ENCODE assay signal across 17 cellular contexts in the genomic region with DNA sequence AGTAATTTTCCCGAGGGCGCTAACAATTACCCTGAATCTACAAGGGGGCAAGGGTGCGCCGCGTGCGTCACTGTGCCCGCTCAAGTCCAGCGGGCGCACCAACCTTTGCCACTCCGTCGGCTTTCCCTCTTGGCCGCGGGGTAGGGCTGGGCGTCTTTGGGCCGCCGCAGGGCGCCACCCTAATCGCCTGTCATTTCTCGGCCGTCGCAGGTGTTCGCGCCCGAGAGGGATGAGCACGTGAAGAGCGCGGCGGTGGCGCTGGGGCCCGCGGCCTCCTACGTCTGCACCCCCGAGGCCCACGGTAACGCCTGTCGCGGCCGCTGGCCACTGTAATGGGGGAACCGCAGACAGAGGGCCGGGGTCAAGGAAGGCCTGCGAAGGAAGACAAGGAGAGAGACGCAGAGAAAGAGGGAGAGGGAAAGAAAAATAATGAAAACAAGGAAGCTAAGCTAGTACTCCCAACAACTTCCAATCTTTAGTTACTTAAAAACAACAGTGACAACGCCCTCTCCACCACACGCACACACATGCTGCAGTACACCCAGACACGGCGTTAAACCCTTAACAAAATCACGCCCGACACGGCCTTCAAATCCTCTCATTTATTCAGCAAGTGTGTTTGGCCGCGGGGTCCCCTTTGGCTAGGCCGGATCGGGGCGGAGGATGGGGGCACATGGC. TPM values are rescaled to one million over a fixed set of nuclear protein-coding genes. Genes with fewer than 3 reads are reported as not detected.
DNase-seq lines count a peak whose midpoint lies in the region; ATAC-seq and TF ChIP-seq lines count a peak whose summit lies in the region.
"Had no signal": no experiment of that assay in that cellular context is flagged by ENCODE, and none has a peak within 500 bp of the region (broad histone marks: within the 10 kb centered on the region; RNA-seq: fewer than 3 reads in every experiment).

No MANE protein-coding gene starts in this region.

- H3K36me3 ChIP-seq in iPS-18a (ENCODE audit: control insufficient read depth, low read depth, low read length) (no peaks in the 10 kb centered on the region), gastrocnemius medialis (no peaks in the 10 kb centered on the region)
- H3K36me3 ChIP-seq: heart left ventricle, prostate gland had no signal

- no peak for ATAC-seq in stimulated activated naive B cell treated with anti-CD40 and anti-IgM and Interleukin-4, amounts not matched to agents 10 μg/mL and 1 μg/mL and 100 μg/mL, for 72 hours (replicated peaks)
- ATAC-seq in gastrocnemius medialis, result no peak
- ATAC-seq: heart left ventricle, Panc1 had no signal

- H3K4me1 ChIP-seq in iPS-18a (ENCODE audit: control insufficient read depth, low read depth, low read length) (peaks cover 28% of the 10 kb centered on the region), gastrocnemius medialis (peaks cover 7 to 15% of the 10 kb centered on the region in 2 donors)

- no peak for TF ChIP-seq POLR2A in gastrocnemius medialis (IDR thresholded peaks at IDR 0.05)

- no peak overlapping the region for H3K4me3 Mint-ChIP-seq in activated T-helper 1 cell treated with anti-CD3 and anti-CD28 coated beads, Interleukin-12 subunit alpha, Interleukin-12 subunit beta, Interleukin-2, Interleukin-4 antibody, amounts not matched to agents 30 ng/mL and 10 ng/mL and 1 ng/mL, durations not matched to agents 14 hours and 24 hours and 36 hours
- peak overlapping the region; percentile 66 to 75 for H3K4me3 Mint-ChIP-seq in stimulated activated naive B cell treated with anti-CD40 and anti-IgM and Interleukin-4, amounts not matched to agents 10 μg/mL and 1 μg/mL and 100 μg/mL, for 72 hours

- H3K36me3 Mint-ChIP-seq in activated T-helper 1 cell treated with anti-CD3 and anti-CD28 coated beads, Interleukin-12 subunit alpha, Interleukin-12 subunit beta, Interleukin-2, Interleukin-4 antibody, amounts not matched to agents 30 ng/mL and 10 ng/mL and 1 ng/mL, durations not matched to agents 14 hours and 24 hours and 36 hours (ENCODE audit: low read depth), result peaks cover 3% of the 10 kb centered on the region
- peaks cover 9 to 16% of the 10 kb centered on the region in 2 donors for H3K36me3 Mint-ChIP-seq in stimulated activated naive B cell treated with anti-CD40 and anti-IgM and Interleukin-4, amounts not matched to agents 10 μg/mL and 1 μg/mL and 100 μg/mL, for 72 hours

- peak overlapping the region; percentile 10 for H3K27ac Mint-ChIP-seq in activated T-helper 1 cell treated with anti-CD3 and anti-CD28 coated beads, Interleukin-12 subunit alpha, Interleukin-12 subunit beta, Interleukin-2, Interleukin-4 antibody, amounts not matched to agents 30 ng/mL and 10 ng/mL and 1 ng/mL, durations not matched to agents 14 hours and 24 hours and 36 hours
- peak overlapping the region; percentile 81 for H3K27ac Mint-ChIP-seq in stimulated activated naive B cell treated with anti-CD40 and anti-IgM and Interleukin-4, amounts not matched to agents 10 μg/mL and 1 μg/mL and 100 μg/mL, for 72 hours

- peaks cover 72% of the 10 kb centered on the region for H3K27me3 Mint-ChIP-seq in activated T-helper 1 cell treated with anti-CD3 and anti-CD28 coated beads, Interleukin-12 subunit alpha, Interleukin-12 subunit beta, Interleukin-2, Interleukin-4 antibody, amounts not matched to agents 30 ng/mL and 10 ng/mL and 1 ng/mL, durations not matched to agents 14 hours and 24 hours and 36 hours (ENCODE audit: insufficient read depth)
- H3K27me3 Mint-ChIP-seq in stimulated activated naive B cell treated with anti-CD40 and anti-IgM and Interleukin-4, amounts not matched to agents 10 μg/mL and 1 μg/mL and 100 μg/mL, for 72 hours, result peaks cover 75 to 84% of the 10 kb centered on the region in 2 donors

- in situ Hi-C loops in gastrocnemius medialis (cut with MboI; ENCODE audit: low sequenced_read_pairs in 4 of 4), result loop anchor here in 2 of 4 donors (25.0 kb wide), 2 partner anchors 292 to 892 kb away; a partner anchor contains a TSS

- H3K27me3 ChIP-seq in iPS-18a (ENCODE audit: control insufficient read depth, insufficient read depth, low read length) (peaks cover 100% of the 10 kb centered on the region), gastrocnemius medialis (peaks cover 90 to 100% (median 96%) of the 10 kb centered on the region in 3 donors)

- no peak for TF ChIP-seq CTCF in gastrocnemius medialis (IDR thresholded peaks at IDR 0.05 in 4 of 5, conservative IDR thresholded peaks at IDR 0.05 in 1 of 5)

- H3K4me1 Mint-ChIP-seq in activated T-helper 1 cell treated with anti-CD3 and anti-CD28 coated beads, Interleukin-12 subunit alpha, Interleukin-12 subunit beta, Interleukin-2, Interleukin-4 antibody, amounts not matched to agents 30 ng/mL and 10 ng/mL and 1 ng/mL, durations not matched to agents 14 hours and 24 hours and 36 hours (ENCODE audit: low read depth), result peaks cover 28% of the 10 kb centered on the region
- peaks cover 34 to 69% of the 10 kb centered on the region in 2 donors for H3K4me1 Mint-ChIP-seq in stimulated activated naive B cell treated with anti-CD40 and anti-IgM and Interleukin-4, amounts not matched to agents 10 μg/mL and 1 μg/mL and 100 μg/mL, for 72 hours

- H3K9ac ChIP-seq in iPS-18a (ENCODE audit: low read length), result no peak overlapping the region

- peak; percentile 21 for DNase-seq in activated T-cell treated with anti-CD3 and anti-CD28 coated beads, Interleukin-2, amount 50 U/mL, for 1 hour
- DNase-seq in activated T-cell treated with anti-CD3 and anti-CD28 coated beads for 4 hours (no peak), pons (ENCODE audit: low spot score) (no peak), glomerular visceral epithelial cell (ENCODE audit: extremely low spot score) (no peak), gastrocnemius medialis (no peak)
- no peak for DNase-seq in activated T-helper 1 cell treated with anti-CD3 and anti-CD28 coated beads, Interleukin-12 subunit alpha, Interleukin-12 subunit beta, Interleukin-2, Interleukin-4 antibody, amounts not matched to agents 30 ng/mL and 10 ng/mL and 1 ng/mL, durations not matched to agents 14 hours and 24 hours and 36 hours (ENCODE audit: low spot score)
- DNase-seq in stimulated activated naive B cell treated with anti-CD40 and anti-IgM and Interleukin-4, amounts not matched to agents 10 μg/mL and 1 μg/mL and 100 μg/mL, for 72 hours, result no peak
- DNase-seq: DMS79 treated with DMSO at 0.1 percent for 48 hours, heart left ventricle, MM.1S, NCI-H226 had no signal

- intact Hi-C loops in activated T-helper 1 cell treated with anti-CD3 and anti-CD28 coated beads, Interleukin-12 subunit alpha, Interleukin-12 subunit beta, Interleukin-2, Interleukin-4 antibody, amounts not matched to agents 30 ng/mL and 10 ng/mL and 1 ng/mL, durations not matched to agents 14 hours and 24 hours and 36 hours (cut with micrococcal nuclease), result no loop called here
- intact Hi-C loops in gastrocnemius medialis (cut with DNase I; ENCODE audit: low total_unique reads), result no loop called here

- H3K27ac ChIP-seq in iPS-18a (ENCODE audit: low read length) (no peak overlapping the region), gastrocnemius medialis (no peak overlapping the region)
- H3K27ac ChIP-seq: heart left ventricle, HL-60, prostate gland had no signal

- H3K4me3 ChIP-seq in iPS-18a (ENCODE audit: low read length), result peak overlapping the region; percentile 27
- H3K4me3 ChIP-seq in gastrocnemius medialis, result no peak overlapping the region
- H3K4me3 ChIP-seq: lung had no signal

- H3K9me3 ChIP-seq in iPS-18a (ENCODE audit: control insufficient read depth, low read depth, low read length), result peaks cover 5% of the 10 kb centered on the region
- H3K9me3 ChIP-seq in gastrocnemius medialis, result no peaks in the 10 kb centered on the region
- H3K9me3 ChIP-seq: heart left ventricle, prostate gland had no signal

- no peaks in the 10 kb centered on the region for H3K9me3 Mint-ChIP-seq in activated T-helper 1 cell treated with anti-CD3 and anti-CD28 coated beads, Interleukin-12 subunit alpha, Interleukin-12 subunit beta, Interleukin-2, Interleukin-4 antibody, amounts not matched to agents 30 ng/mL and 10 ng/mL and 1 ng/mL, durations not matched to agents 14 hours and 24 hours and 36 hours
- peaks cover 4% of the 10 kb centered on the region in 2 donors for H3K9me3 Mint-ChIP-seq in stimulated activated naive B cell treated with anti-CD40 and anti-IgM and Interleukin-4, amounts not matched to agents 10 μg/mL and 1 μg/mL and 100 μg/mL, for 72 hours

RNA-seq across cellular contexts. Expression of a gene that starts 3.8 kb away (rescaled TPM):
- 0.21 TPM in 1 of 2 replicates, not detected in the other for total RNA-seq in activated T-helper 1 cell treated with anti-CD3 and anti-CD28 coated beads, Interleukin-12 subunit alpha, Interleukin-12 subunit beta, Interleukin-2, Interleukin-4 antibody, amounts not matched to agents 30 ng/mL and 10 ng/mL and 1 ng/mL, durations not matched to agents 14 hours and 24 hours and 36 hours
- total RNA-seq in gastrocnemius medialis, result 1 to 10 TPM in 1 of 4 donors, under 1 TPM in 3; 0.13 to 2.1 (median 0.25) TPM

RNA-seq across cellular contexts. Expression of a gene that starts 10.7 kb away (rescaled TPM):
- not detected in 2 replicates for total RNA-seq in activated T-helper 1 cell treated with anti-CD3 and anti-CD28 coated beads, Interleukin-12 subunit alpha, Interleukin-12 subunit beta, Interleukin-2, Interleukin-4 antibody, amounts not matched to agents 30 ng/mL and 10 ng/mL and 1 ng/mL, durations not matched to agents 14 hours and 24 hours and 36 hours
- not detected for total RNA-seq in gastrocnemius medialis
- total RNA-seq: heart left ventricle; lung; prostate gland; T-helper 2 cell treated with Interferon-gamma antibody and Interleukin-4, amounts not matched to agents 100 ng/mL and 5 ng/mL, for 36 hours had no signal
